In the genomic region with DNA sequence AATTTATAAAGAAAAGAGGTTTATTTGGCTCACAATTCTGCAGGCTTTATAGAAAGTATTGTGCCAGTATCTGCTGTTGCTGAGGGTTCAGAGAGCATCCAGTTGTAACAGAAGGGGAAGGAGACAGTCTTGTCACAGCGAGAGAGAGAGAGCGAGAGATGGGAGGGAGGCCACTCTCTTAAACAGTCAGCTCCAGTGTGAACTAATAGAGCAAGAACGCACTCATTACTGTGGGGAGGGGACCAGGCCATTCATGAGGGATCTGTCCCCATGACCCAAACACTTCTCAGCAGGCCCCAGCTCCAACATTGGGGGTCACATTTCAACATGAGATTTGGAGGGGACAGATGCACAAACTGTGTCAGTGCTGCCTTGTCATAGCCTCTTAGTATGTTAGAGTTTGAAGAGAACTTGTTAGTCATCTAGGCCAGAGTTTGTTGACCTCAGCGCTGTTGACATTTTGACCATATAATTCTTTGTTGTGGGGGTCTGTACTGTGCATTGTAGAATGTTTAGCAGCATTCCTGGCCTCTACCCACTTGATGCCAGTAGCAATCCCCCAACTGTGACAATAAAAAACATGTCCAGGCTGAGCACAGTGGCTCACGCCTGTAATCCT, we compare ENCODE assay signal across 19 cellular contexts.
"Had no signal": no experiment of that assay in that cellular context is flagged by ENCODE, and none has a peak within 500 bp of the region (broad histone marks: within the 10 kb centered on the region; RNA-seq: fewer than 3 reads in every experiment).

No MANE protein-coding gene starts in this region.

- H3K4me1 ChIP-seq: prostate gland had no signal

- H3K27me3 ChIP-seq: ovary, right atrium auricular region, upper lobe of right lung had no signal

- H3K4me3 ChIP-seq: coronary artery, lower lobe of right lung, ovary, prostate gland, right atrium auricular region, skin epidermis, upper lobe of right lung had no signal

- H3K36me3 ChIP-seq: ovary, prostate gland, upper lobe of right lung had no signal

- ATAC-seq: activated T-cell treated with anti-CD3 and anti-CD28 coated beads, Interleukin-2, amount 50 U/mL, for 4 hours had no signal

- DNase-seq: activated CD4-positive, alpha-beta T cell treated with anti-CD3 and anti-CD28 coated beads for 4 hours; activated CD4-positive, alpha-beta T cell treated with anti-CD3 and anti-CD28 coated beads, Interleukin-2, amount 50 U/mL, for 48 hours; activated CD4-positive, CD25-positive, alpha-beta regulatory T cell; activated CD8-positive, alpha-beta memory T cell treated with anti-CD3 and anti-CD28 coated beads, Interleukin-2, amount 50 U/mL, for 48 hours; activated naive CD4-positive, alpha-beta T cell treated with anti-CD3 and anti-CD28 coated beads for 36 hours; activated naive CD8-positive, alpha-beta T cell treated with anti-CD3 and anti-CD28 coated beads, Interleukin-2, amount 10 ng/mL, durations not matched to agents 7 days and 5 days; activated T-cell treated with anti-CD3 and anti-CD28 coated beads, Interleukin-2, amount 50 U/mL, for 4 hours; amygdala; kidney; lower lobe of right lung; naive B cell; ovary; stimulated activated CD4-positive, alpha-beta T cell treated with anti-CD3 and anti-CD28 coated beads, Interleukin-1b, Interleukin-23, amount 100 ng/mL, for 48 hours; T1000; upper lobe of right lung had no signal

- H3K27ac ChIP-seq: lower lobe of right lung, ovary, prostate gland, right atrium auricular region, skin epidermis, upper lobe of right lung had no signal

- H3K9me3 ChIP-seq: lower lobe of right lung, ovary, prostate gland, right atrium auricular region, upper lobe of right lung had no signal
